ENCODE assay signal across 9 cellular contexts in the genomic region with DNA sequence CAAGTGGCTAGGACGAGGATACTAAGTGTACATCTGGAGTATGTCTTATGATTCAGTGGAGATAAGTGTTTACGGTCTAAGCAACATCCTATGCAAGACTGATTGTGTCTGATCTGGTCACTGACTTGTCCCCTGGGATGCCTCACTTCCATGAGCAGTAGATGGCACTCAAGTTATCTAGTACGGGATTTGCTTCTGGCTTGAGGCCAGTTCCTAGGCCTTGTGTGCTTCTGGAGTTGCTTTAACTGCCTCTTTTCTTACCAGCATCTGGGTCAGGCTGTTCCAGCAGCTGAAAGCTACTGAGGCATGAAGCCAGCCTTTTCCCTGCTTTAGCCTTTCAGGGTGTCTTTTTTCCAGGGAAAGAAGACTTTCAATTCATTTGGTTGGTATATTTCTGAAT. TPM values are rescaled to one million over a fixed set of nuclear protein-coding genes. Genes with fewer than 3 reads are reported as not detected.
A peak's percentile ranks its signal among the peaks of the same experiment; 100 is the strongest.
DNase-seq lines count a peak whose midpoint lies in the region; TF ChIP-seq lines count a peak whose summit lies in the region.
"Had no signal": no experiment of that assay in that cellular context is flagged by ENCODE, and none has a peak within 500 bp of the region (broad histone marks: within the 10 kb centered on the region; RNA-seq: fewer than 3 reads in every experiment).

No MANE protein-coding gene starts in this region.

- H3K27ac ChIP-seq in AG04450 (ENCODE audit: low read depth, low read length): no peak overlapping the region
- H3K27ac ChIP-seq: heart right ventricle had no signal

- no peak for DNase-seq in AG04450 (ENCODE audit: low read depth, low spot score)
- DNase-seq in Kasumi-1 (lab: John Stamatoyannopoulos, UW): peak; percentile 21 to 25
- peak; percentile 76 for DNase-seq in amniotic epithelial cell (ENCODE audit: low read depth)
- DNase-seq in left kidney (ENCODE audit: low read depth, low spot score): peak; percentile 61
- DNase-seq in NCI-H748 treated with DMSO at 0.1 percent for 48 hours (lab: John Stamatoyannopoulos, UW): no peak
- no peak for DNase-seq in stimulated activated CD4-positive, alpha-beta T cell treated with anti-CD3 and anti-CD28 coated beads, Interleukin-2, amount 100 ng/mL, for 24 hours
- no peak for DNase-seq in NCI-H510A (lab: John Stamatoyannopoulos, UW)
- DNase-seq in stimulated activated naive CD4-positive, alpha-beta T cell (lab: John Stamatoyannopoulos, UW): no peak
- DNase-seq: heart right ventricle had no signal

- no peaks in the 10 kb centered on the region for H3K27me3 ChIP-seq in AG04450 (ENCODE audit: control insufficient read depth, insufficient read depth, low read length)
- H3K27me3 ChIP-seq: heart right ventricle had no signal

- no peak overlapping the region for H3K4me3 ChIP-seq in AG04450 (ENCODE audit: low read depth, low read length)
- H3K4me3 ChIP-seq: heart right ventricle had no signal

- CTCF ChIA-PET in AG04450 (lab: Charles Lee): no interaction called here

- TF ChIP-seq CTCF in AG04450 (IDR thresholded peaks at IDR 0.05; ENCODE audit: low read depth, low read length): 0 out of 2 replicates have a peak, but pooled peaks have one; percentile 9

- POLR2A ChIA-PET in AG04450 (lab: Yijun Ruan, JAX): no interaction called here

- no peaks in the 10 kb centered on the region for H3K9me3 ChIP-seq in AG04450 (ENCODE audit: control insufficient read depth, insufficient read depth, low read length)
- H3K9me3 ChIP-seq: heart right ventricle had no signal

RNA-seq across cellular contexts. Expression of gene SUPT6H, which starts 23.0 kb away (rescaled TPM):
- polyA plus RNA-seq in AG04450 (2011; rRNA removed): 41.0 and 52.2 TPM in 2 replicates
- polyA minus RNA-seq in AG04450 (2011; rRNA and poly(A)+ RNA removed): 73.9 and 95.2 TPM in 2 replicates

RNA-seq across cellular contexts. Expression of gene SDF2, which starts 23.3 kb away (rescaled TPM):
- polyA plus RNA-seq in AG04450 (2011; rRNA removed): 76.1 and 79.4 TPM in 2 replicates
- polyA minus RNA-seq in AG04450 (2011; rRNA and poly(A)+ RNA removed): 40.9 and 44.4 TPM in 2 replicates

RNA-seq across cellular contexts. Expression of gene PROCA1, which starts 26.7 kb away (rescaled TPM):
- 0.51 and 0.52 TPM in 2 replicates for polyA plus RNA-seq in AG04450 (2011; rRNA removed)
- 0.70 and 1.6 TPM in 2 replicates for polyA minus RNA-seq in AG04450 (2011; rRNA and poly(A)+ RNA removed)

RNA-seq across cellular contexts. Expression of gene RAB34, which starts 32.7 kb away (rescaled TPM):
- polyA plus RNA-seq in AG04450 (2011; rRNA removed): 389 and 428 TPM in 2 replicates
- polyA minus RNA-seq in AG04450 (2011; rRNA and poly(A)+ RNA removed): 295 and 356 TPM in 2 replicates

RNA-seq across cellular contexts. Expression of gene RPL23A, which starts 34.8 kb away (rescaled TPM):
- 1,337 and 1,690 TPM in 2 replicates for polyA plus RNA-seq in AG04450 (2011; rRNA removed)
- polyA minus RNA-seq in AG04450 (2011; rRNA and poly(A)+ RNA removed): 749 and 1,050 TPM in 2 replicates

Comparison
In these comparisons a context has a peak if more than half of its experiments do, and no peak if none do; other contexts are left out.
1. DNase-seq: peak in Kasumi-1 (2 of 2), amniotic epithelial cell (single experiment) and left kidney (single experiment); none in AG04450 (single experiment), NCI-H748 treated with DMSO at 0.1 percent for 48 hours (single experiment), stimulated activated CD4-positive, alpha-beta T cell treated with anti-CD3 and anti-CD28 coated beads, Interleukin-2, amount 100 ng/mL, for 24 hours (0 of 2), NCI-H510A (single experiment) and stimulated activated naive CD4-positive, alpha-beta T cell (0 of 6).